ENCODE assay signal across 8 cellular contexts in the genomic region with DNA sequence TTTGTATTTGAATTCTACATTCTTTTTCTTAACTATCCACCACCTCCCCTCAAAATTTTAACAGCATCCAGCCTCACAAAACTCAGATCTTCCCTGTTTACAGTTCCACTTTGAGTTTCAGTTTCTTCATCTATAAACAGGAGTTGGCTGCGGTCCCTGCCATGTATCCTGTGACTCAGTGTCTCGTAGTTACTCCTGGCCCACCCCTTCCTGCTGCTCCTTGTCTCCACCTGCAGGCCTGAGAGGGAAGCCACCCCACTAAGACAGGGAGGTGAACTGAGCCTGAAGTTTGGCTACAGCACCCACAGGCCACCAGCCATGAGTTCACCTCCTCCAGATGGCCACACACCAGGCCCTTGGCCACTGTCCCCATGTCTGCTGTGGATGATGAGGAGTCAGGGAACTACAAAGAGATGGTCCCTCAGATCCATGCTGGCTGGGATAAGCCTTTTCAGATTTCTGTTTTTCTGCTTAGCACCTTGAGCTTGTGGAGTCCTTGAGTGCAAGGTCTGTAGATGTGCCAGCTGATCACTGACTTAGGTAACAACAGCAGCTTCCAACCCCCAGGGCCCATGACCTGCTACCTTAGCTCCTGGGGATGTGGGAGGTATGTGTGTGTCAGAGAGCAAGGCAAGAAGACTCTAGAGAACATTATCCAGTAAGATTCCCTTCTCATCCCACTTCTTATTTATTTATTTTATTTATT. TPM values are rescaled to one million over a fixed set of nuclear protein-coding genes. Genes with fewer than 3 reads are reported as not detected.
A peak's percentile ranks its signal among the peaks of the same experiment; 100 is the strongest.
DNase-seq lines count a peak whose midpoint lies in the region; ATAC-seq, FAIRE-seq and TF ChIP-seq lines count a peak whose summit lies in the region.

No MANE protein-coding gene starts in this region.

- H3K36me3 Mint-ChIP-seq in CD14-positive monocyte (peaks cover 33 to 37% of the 10 kb centered on the region in 2 donors), astrocyte (ENCODE audit: low read depth, unreplicated experiment) (no peaks in the 10 kb centered on the region), memory B cell (peaks cover 8% of the 10 kb centered on the region)

- TF ChIP-seq CTCF in CD14-positive monocyte (IDR thresholded peaks at IDR 0.05) = peak; percentile 80
- peak in 4 of 6 experiments; percentile 29 to 35 (median 32) for TF ChIP-seq CTCF in Peyer's patch (IDR thresholded peaks at IDR 0.05)
- TF ChIP-seq CTCF in astrocyte (IDR thresholded peaks at IDR 0.05; ENCODE audit: insufficient read depth, low read depth, low read length) = no peak

- peak overlapping the region; percentile 15 for H3K4me2 ChIP-seq in astrocyte (ENCODE audit: low read length)

- no peak overlapping the region for H2AFZ ChIP-seq in astrocyte (ENCODE audit: low read depth, low read length)

- intact Hi-C loops in CD14-positive monocyte (cut with micrococcal nuclease) = loop anchor here (5.0 kb wide), 3 partner anchors 35 to 260 kb away; a partner anchor contains a TSS

- H3K4me1 Mint-ChIP-seq in CD14-positive monocyte (peaks cover 50% of the 10 kb centered on the region), astrocyte (ENCODE audit: low read depth, unreplicated experiment) (no peaks in the 10 kb centered on the region), memory B cell (peaks cover 35% of the 10 kb centered on the region)

- no peak overlapping the region for H3K4me3 ChIP-seq in Peyer's patch
- no peak overlapping the region for H3K4me3 ChIP-seq in astrocyte (ENCODE audit: insufficient read depth, low read depth, low read length)

- no peak for FAIRE-seq in astrocyte (lab: Jason Lieb, UNC)

- H4K20me1 ChIP-seq in astrocyte (ENCODE audit: insufficient read depth, low read length) = no peaks in the 10 kb centered on the region

- no peaks in the 10 kb centered on the region for H3K9me3 ChIP-seq in Peyer's patch
- H3K9me3 ChIP-seq in astrocyte (ENCODE audit: insufficient read depth, low read depth, low read length) = no peaks in the 10 kb centered on the region

- no peak for TF ChIP-seq POLR2A in Peyer's patch (IDR thresholded peaks at IDR 0.05)

- H3K27ac Mint-ChIP-seq in CD14-positive monocyte (peak overlapping the region; percentile 86 to 96 (median 94)), astrocyte (ENCODE audit: unreplicated experiment) (no peak overlapping the region), memory B cell (peak overlapping the region; percentile 56)

- H3K27ac ChIP-seq in Peyer's patch = no peak overlapping the region
- no peak overlapping the region for H3K27ac ChIP-seq in astrocyte (ENCODE audit: low read depth, low read length)

- H3K27me3 ChIP-seq in Peyer's patch (no peaks in the 10 kb centered on the region), astrocyte (ENCODE audit: insufficient read depth, low read length) (no peaks in the 10 kb centered on the region)

- H3K9me3 Mint-ChIP-seq in CD14-positive monocyte = no peaks in the 10 kb centered on the region
- H3K9me3 Mint-ChIP-seq in astrocyte (ENCODE audit: unreplicated experiment) = no peaks in the 10 kb centered on the region
- no peaks in the 10 kb centered on the region for H3K9me3 Mint-ChIP-seq in memory B cell

- H3K27me3 Mint-ChIP-seq in CD14-positive monocyte (ENCODE audit: low read depth in 3 of 3) (peaks cover 0 to 3% (median 0%) of the 10 kb centered on the region in 3 donors), astrocyte (ENCODE audit: low read depth, unreplicated experiment) (peaks cover 2% of the 10 kb centered on the region), memory B cell (no peaks in the 10 kb centered on the region)

- H3K9ac ChIP-seq in astrocyte (ENCODE audit: low read length) = no peak overlapping the region

- H3K4me1 ChIP-seq in Peyer's patch (no peaks in the 10 kb centered on the region), astrocyte (ENCODE audit: insufficient read depth, low read length) (no peaks in the 10 kb centered on the region)

- H3K4me3 Mint-ChIP-seq in CD14-positive monocyte (peak overlapping the region; percentile 49 to 76), astrocyte (ENCODE audit: unreplicated experiment) (no peak overlapping the region), memory B cell (peak overlapping the region; percentile 46)

- no peaks in the 10 kb centered on the region for H3K79me2 ChIP-seq in astrocyte (ENCODE audit: insufficient read depth, low read length)

- DNase-seq in CD14-positive monocyte (ENCODE audit: low spot score) (peak; percentile 86), Peyer's patch (peak in 2 of 3 donors; percentile 48 to 56), astrocyte (ENCODE audit: low read depth) (peak; percentile 5), memory B cell (ENCODE audit: low spot score in 2 of 2) (no peak), activated gamma-delta T cell (lab: John Stamatoyannopoulos, UW) (no peak), NCI-H187 treated with DMSO at 0.1 percent for 48 hours (lab: John Stamatoyannopoulos, UW) (no peak)

- H3K36me3 ChIP-seq in Peyer's patch = no peaks in the 10 kb centered on the region
- no peaks in the 10 kb centered on the region for H3K36me3 ChIP-seq in astrocyte (ENCODE audit: insufficient read depth, low read length)

- ATAC-seq in GM21825 (IDR thresholded peaks at IDR 0.05; ENCODE audit: unreplicated experiment) (peak; percentile 32), memory B cell (ENCODE audit: low read depth) (peak; percentile 52), GM21528 (IDR thresholded peaks at IDR 0.05; ENCODE audit: low FRiP score, unreplicated experiment) (no peak)

RNA-seq across cellular contexts. Expression of a gene that starts 37.5 kb away (rescaled TPM):
- 100 to 1,000 TPM; 273 to 321 TPM for polyA plus RNA-seq in CD14-positive monocyte
- total RNA-seq in Peyer's patch (10 to 100 TPM in 1 of 4 donors, 1 to 10 TPM in 1, not detected in 2; 1.7 to 10.7 TPM), astrocyte (not detected in 2 replicates)

Comparison
In these comparisons a context has a peak if more than half of its experiments do, and no peak if none do; other contexts are left out.
1. DNase-seq: peak in CD14-positive monocyte (single experiment), Peyer's patch (2 of 3) and astrocyte (single experiment); none in memory B cell (0 of 2), activated gamma-delta T cell (single experiment) and NCI-H187 treated with DMSO at 0.1 percent for 48 hours (single experiment).